In the genomic region with DNA sequence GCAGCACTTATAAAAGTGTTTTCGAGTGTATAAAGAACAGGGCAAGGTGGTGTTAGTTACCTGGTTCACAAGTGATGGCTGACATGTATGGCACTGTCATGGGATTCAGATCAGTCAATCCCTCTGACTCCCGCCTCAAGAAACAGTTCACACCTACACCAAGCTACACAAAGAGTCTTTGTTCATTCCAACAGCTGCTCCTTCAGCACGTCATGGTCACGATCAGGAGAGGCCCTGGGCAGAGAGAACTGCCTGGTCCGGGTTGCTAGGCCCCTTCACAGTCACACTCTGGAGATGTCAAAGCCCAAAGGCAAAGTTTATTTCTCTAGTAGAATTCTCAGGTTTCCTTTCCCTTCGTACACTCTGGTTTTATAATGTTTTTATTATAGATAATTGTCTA, we compare ENCODE assay signal across 10 cellular contexts.
"Had no signal": no experiment of that assay in that cellular context is flagged by ENCODE, and none has a peak within 500 bp of the region (broad histone marks: within the 10 kb centered on the region; RNA-seq: fewer than 3 reads in every experiment).

No MANE protein-coding gene starts in this region.

- ATAC-seq: heart left ventricle, left colon had no signal

- DNase-seq: cortex of kidney; dorsolateral prefrontal cortex; effector CD8-positive, alpha-beta T cell; heart left ventricle; hippocampal formation; left colon; natural killer cell; ovary; stimulated activated CD4-positive, alpha-beta T cell treated with anti-CD3 and anti-CD28 coated beads, Interleukin-2, amount 100 ng/mL, for 48 hours; stimulated activated naive CD4-positive, alpha-beta T cell treated with Interleukin-2 at 50 U/mL for 16 hours had no signal
